14 cellular contexts compared by ENCODE assay signal in the genomic region with DNA sequence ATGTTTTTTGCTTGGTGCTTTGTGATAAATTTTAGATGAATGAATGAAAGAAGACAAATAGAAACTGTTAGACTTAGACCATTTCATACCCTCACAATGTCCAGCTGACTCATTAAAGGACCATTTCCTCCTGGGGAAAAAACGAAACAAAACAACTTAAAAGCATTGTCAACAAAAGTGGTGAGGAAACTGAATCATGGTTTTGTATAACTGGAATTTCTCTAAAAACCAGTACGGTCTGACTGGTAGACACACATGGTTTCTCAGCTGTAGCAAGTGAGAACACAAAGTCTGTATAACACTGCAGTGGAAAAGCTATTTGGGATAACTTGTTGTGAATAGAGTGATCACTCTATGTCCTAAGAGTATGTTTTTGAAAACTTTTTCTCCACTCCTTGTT. TPM values are rescaled to one million over a fixed set of nuclear protein-coding genes. Genes with fewer than 3 reads are reported as not detected.
DNase-seq lines count a peak whose midpoint lies in the region; TF ChIP-seq lines count a peak whose summit lies in the region.
"Had no signal": no experiment of that assay in that cellular context is flagged by ENCODE, and none has a peak within 500 bp of the region (broad histone marks: within the 10 kb centered on the region; RNA-seq: fewer than 3 reads in every experiment).

No MANE protein-coding gene starts in this region.

- TF ChIP-seq POLR2A in adrenal gland (IDR thresholded peaks at IDR 0.05): no peak

- peaks cover 22% of the 10 kb centered on the region for H3K4me1 ChIP-seq in ACC112 (ENCODE audit: control insufficient read depth, insufficient read depth, low read length, unreplicated experiment)
- H3K4me1 ChIP-seq in adrenal gland (replicated peaks in 1 of 2): peaks cover 4 to 5% of the 10 kb centered on the region in 2 donors
- H3K4me1 ChIP-seq: BE2C, SJCRH30, vagina had no signal

- H3K79me2 ChIP-seq in ACC112 (ENCODE audit: control insufficient read depth, insufficient read depth, low read length, unreplicated experiment): no peaks in the 10 kb centered on the region

- intact Hi-C loops in adrenal gland (cut with DNase I): loop anchor here in 1 of 2 donors (5.0 kb wide), 1 partner anchor 169 kb away; no protein-coding TSS in a partner anchor

- no peaks in the 10 kb centered on the region for H3K36me3 Mint-ChIP-seq in HFFc6 (ENCODE audit: low read depth)

- H3K9me3 Mint-ChIP-seq in HFFc6: no peaks in the 10 kb centered on the region

- H3K27ac Mint-ChIP-seq in HFFc6: peak overlapping the region; percentile 75

- WGBS in adrenal gland, 4 donors: 35 to 47% (median 42%) methylated on average over 2 of the region's 2 CpGs

- peaks cover 2% of the 10 kb centered on the region; the same call in 1 of the 2 replicates for H3K27me3 Mint-ChIP-seq in HFFc6 (ENCODE audit: insufficient read depth)

- peaks cover 36% of the 10 kb centered on the region for H3K4me1 Mint-ChIP-seq in HFFc6 (ENCODE audit: low read depth)

- H3K4me3 Mint-ChIP-seq in HFFc6: peak overlapping the region; percentile 68

- H3K27me3 ChIP-seq in ACC112 (ENCODE audit: insufficient read depth, low read length) (no peaks in the 10 kb centered on the region), adrenal gland (peaks cover 5% of the 10 kb centered on the region)
- H3K27me3 ChIP-seq: vagina had no signal

- H3K27ac ChIP-seq in ACC112 (ENCODE audit: low read depth, low read length): peak overlapping the region; percentile 68
- no peak overlapping the region for H3K27ac ChIP-seq in adrenal gland
- H3K27ac ChIP-seq: SJCRH30, vagina had no signal

- peak overlapping the region; percentile 95 for H2AFZ ChIP-seq in ACC112 (ENCODE audit: low read length, unreplicated experiment)

- peak overlapping the region; percentile 33; the same call in 1 of the 2 replicates for H3K4me3 ChIP-seq in ACC112 (ENCODE audit: low read depth, low read length)
- H3K4me3 ChIP-seq in adrenal gland: no peak overlapping the region
- H3K4me3 ChIP-seq: SJCRH30, vagina had no signal

- H3K36me3 ChIP-seq in ACC112 (ENCODE audit: insufficient read depth, low read length) (no peaks in the 10 kb centered on the region), adrenal gland (replicated peaks in 1 of 2) (no peaks in the 10 kb centered on the region)
- H3K36me3 ChIP-seq: BE2C, SJCRH30, vagina had no signal

- DNase-seq in HFFc6: peak; percentile 71
- peak; percentile 75 for DNase-seq in astrocyte of the hippocampus (ENCODE audit: low read depth, low spot score)
- peak; percentile 96 for DNase-seq in glomerular endothelial cell (ENCODE audit: extremely low read depth, low read depth, low spot score)
- DNase-seq in NCI-H2029 (lab: John Stamatoyannopoulos, UW): no peak
- DNase-seq in adrenal gland: no peak
- DNase-seq in AML-193 (lab: John Stamatoyannopoulos, UW): no peak
- DNase-seq in DMS 273 treated with DMSO at 0.1 percent for 48 hours (lab: John Stamatoyannopoulos, UW): no peak
- DNase-seq: activated CD4-positive, CD25-positive, alpha-beta regulatory T cell; activated T-cell treated with anti-CD3 and anti-CD28 coated beads, Interleukin-2, amount 50 U/mL, for 48 hours; BE2C; NCI-H526; SJCRH30 had no signal

- H3K9me3 ChIP-seq in adrenal gland (replicated peaks in 1 of 3): no peaks in the 10 kb centered on the region
- H3K9me3 ChIP-seq: BE2C, SJCRH30, vagina had no signal

- no peak for TF ChIP-seq CTCF in HFFc6 (IDR thresholded peaks at IDR 0.05)
- TF ChIP-seq CTCF in adrenal gland (IDR thresholded peaks at IDR 0.05): no peak

RNA-seq across cellular contexts. Expression of a gene that starts 5.3 kb away (rescaled TPM):
- total RNA-seq in HFFc6 (2021; fragmentation: NEBNext Ultra II Directional; extraction: Animal tissue kit (Norgen Biotek cat#: 25700)): 10 to 100 TPM; 22.4 to 29.8 (median 26.8) TPM
- 31.9 and 42.6 TPM in 2 replicates for total RNA-seq in glomerular endothelial cell
- total RNA-seq in adrenal gland: 10 to 100 TPM in 7 of 8 donors, 1 to 10 TPM in 1; 8.4 to 21.6 (median 19.1) TPM
- 10 to 100 TPM in 2 of 3 donors, 1 to 10 TPM in 1; 7.2 to 24.8 (median 11.3) TPM for polyA plus RNA-seq in adrenal gland

RNA-seq across cellular contexts. Expression of a gene that starts 39.3 kb away (rescaled TPM):
- total RNA-seq in HFFc6 (2021; fragmentation: NEBNext Ultra II Directional; extraction: Animal tissue kit (Norgen Biotek cat#: 25700)): 10 to 100 TPM; 30.8 to 39.5 (median 36.1) TPM
- total RNA-seq in glomerular endothelial cell (24.6 and 28.7 TPM in 2 replicates), adrenal gland (10 to 100 TPM; 21.7 to 45.7 (median 32.6) TPM)
- polyA plus RNA-seq in adrenal gland: 10 to 100 TPM in 2 of 3 donors, 1 to 10 TPM in 1; 8.5 to 36.1 (median 10.7) TPM

Comparison
In these comparisons a context has a peak if more than half of its experiments do, and no peak if none do; other contexts are left out.
1. DNase-seq: peak in HFFc6 (single experiment), astrocyte of the hippocampus (single experiment) and glomerular endothelial cell (single experiment); none in NCI-H2029 (single experiment), adrenal gland (0 of 7), AML-193 (0 of 2) and DMS 273 treated with DMSO at 0.1 percent for 48 hours (single experiment).